Comparison of ENCODE assay signal across 8 cellular contexts in the genomic region with DNA sequence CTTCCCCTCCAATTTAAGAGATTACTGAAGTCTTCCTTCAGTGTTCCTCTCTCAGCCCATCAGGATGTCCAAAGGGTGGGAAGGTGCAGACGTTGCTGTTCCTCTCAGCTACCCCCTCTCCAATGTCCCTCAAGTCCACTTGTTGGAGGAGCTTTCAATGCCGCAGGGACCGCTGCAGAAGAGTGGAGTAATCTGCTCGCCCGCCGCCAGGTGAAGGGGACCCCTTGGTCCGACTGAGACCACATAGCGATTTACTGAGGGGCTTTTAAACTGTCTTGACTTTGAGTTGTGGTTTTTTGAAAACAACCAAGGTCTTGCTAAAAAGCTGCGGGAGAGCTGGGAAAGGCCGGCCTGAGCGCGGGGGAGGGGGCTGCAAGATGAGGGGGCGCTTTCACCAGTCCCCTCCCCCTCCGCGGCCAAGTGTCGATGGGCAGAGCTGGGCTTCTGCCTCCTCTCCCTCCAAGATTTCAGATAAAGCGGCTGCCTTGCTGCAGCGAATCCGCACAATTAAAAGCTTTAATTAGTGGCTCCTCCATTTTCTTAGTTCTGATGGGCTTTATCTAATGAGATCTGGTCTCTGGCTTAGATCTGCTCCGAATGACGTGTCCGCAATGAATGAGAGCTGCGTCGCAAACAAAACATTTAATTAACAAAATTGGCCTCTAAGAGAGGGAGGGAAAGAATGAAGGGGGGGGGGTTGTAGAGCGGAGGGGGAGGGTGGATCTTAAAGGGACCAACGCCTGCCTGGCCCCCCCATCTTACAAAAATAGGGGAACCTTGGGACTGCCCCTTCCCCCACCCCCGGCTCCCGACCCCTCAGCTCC. TPM values are rescaled to one million over a fixed set of nuclear protein-coding genes. Genes with fewer than 3 reads are reported as not detected.
DNase-seq lines count a peak whose midpoint lies in the region; TF ChIP-seq lines count a peak whose summit lies in the region.

No MANE protein-coding gene starts in this region.

- H3K9me2 ChIP-seq in neural cell (ENCODE audit: insufficient read depth, low read length): no peaks in the 10 kb centered on the region

- H2AFZ ChIP-seq in neural cell (ENCODE audit: low read depth, low read length): no peak overlapping the region

- no peak for DNase-seq in activated CD4-positive, alpha-beta T cell treated with anti-CD3 and anti-CD28 coated beads, Interleukin-2, amount 10 ng/mL, durations not matched to agents 7 days and 5 days
- no peak for DNase-seq in activated CD4-positive, alpha-beta T cell treated with anti-CD3 and anti-CD28 coated beads, Interleukin-2, amount 50 U/mL, for 1 hour
- no peak for DNase-seq in fibroblast of pulmonary artery (ENCODE audit: low read depth)
- DNase-seq in NCI-H1048 (lab: John Stamatoyannopoulos, UW): no peak
- no peak for DNase-seq in NCI-H2107 treated with DMSO at 0.1 percent for 48 hours (lab: John Stamatoyannopoulos, UW; ENCODE audit: unreplicated experiment)

- no peak for TF ChIP-seq CTCF in WI38 (IDR thresholded peaks at IDR 0.05; ENCODE audit: low read depth, low read length)
- peak; percentile 17 for TF ChIP-seq CTCF in fibroblast of pulmonary artery (IDR thresholded peaks at IDR 0.05; ENCODE audit: low read length, missing control alignments)
- no peak for TF ChIP-seq CTCF in neural cell (IDR thresholded peaks at IDR 0.05; ENCODE audit: poor library complexity, severe bottlenecking)

- no peak for TF ChIP-seq EP300 in neural cell (conservative IDR thresholded peaks at IDR 0.05; ENCODE audit: poor library complexity, severe bottlenecking)

- H3K4me3 Mint-ChIP-seq in activated CD4-positive, alpha-beta T cell treated with anti-CD3 and anti-CD28 coated beads, Interleukin-2, amount 10 ng/mL, durations not matched to agents 7 days and 5 days: peak overlapping the region; percentile 74

- H3K27ac Mint-ChIP-seq in activated CD4-positive, alpha-beta T cell treated with anti-CD3 and anti-CD28 coated beads, Interleukin-2, amount 10 ng/mL, durations not matched to agents 7 days and 5 days: peak overlapping the region; percentile 92

- peaks cover 43% of the 10 kb centered on the region for H3K36me3 ChIP-seq in HUES64 (ENCODE audit: insufficient read depth, low read length)
- H3K36me3 ChIP-seq in neural cell (ENCODE audit: insufficient read depth, low read length): peaks cover 7% of the 10 kb centered on the region

- peaks cover 68% of the 10 kb centered on the region for H3K4me1 Mint-ChIP-seq in activated CD4-positive, alpha-beta T cell treated with anti-CD3 and anti-CD28 coated beads, Interleukin-2, amount 10 ng/mL, durations not matched to agents 7 days and 5 days

- peaks cover 41% of the 10 kb centered on the region for H3K36me3 Mint-ChIP-seq in activated CD4-positive, alpha-beta T cell treated with anti-CD3 and anti-CD28 coated beads, Interleukin-2, amount 10 ng/mL, durations not matched to agents 7 days and 5 days (ENCODE audit: low read depth)

- CTCF ChIA-PET in activated CD4-positive, alpha-beta T cell treated with anti-CD3 and anti-CD28 coated beads, Interleukin-2, amount 10 ng/mL, durations not matched to agents 7 days and 5 days (lab: Charles Lee): no interaction called here

- peaks cover 6% of the 10 kb centered on the region for H3F3A ChIP-seq in neural cell (ENCODE audit: insufficient read depth, low read length, poor library complexity, severe bottlenecking)

- POLR2A ChIA-PET in activated CD4-positive, alpha-beta T cell treated with anti-CD3 and anti-CD28 coated beads, Interleukin-2, amount 10 ng/mL, durations not matched to agents 7 days and 5 days (lab: Charles Lee): no interaction called here

- H3K27me3 ChIP-seq in HUES64 (ENCODE audit: insufficient read depth, low read length): no peaks in the 10 kb centered on the region
- H3K27me3 ChIP-seq in neural cell (ENCODE audit: insufficient read depth, low read depth, low read length): peaks cover 14% of the 10 kb centered on the region

- peak overlapping the region; percentile 86 for H3K4me3 ChIP-seq in HUES64 (ENCODE audit: low read length)
- H3K4me3 ChIP-seq in WI38 (ENCODE audit: low read depth, low read length): peak overlapping the region; percentile 88
- H3K4me3 ChIP-seq in fibroblast of pulmonary artery (replicated peaks; ENCODE audit: low read depth, low read length): peak overlapping the region; percentile 78
- H3K4me3 ChIP-seq in neural cell (ENCODE audit: low read length): peak overlapping the region; percentile 78

- H4K20me1 ChIP-seq in neural cell (ENCODE audit: insufficient read depth): no peaks in the 10 kb centered on the region

- H3K27me3 Mint-ChIP-seq in activated CD4-positive, alpha-beta T cell treated with anti-CD3 and anti-CD28 coated beads, Interleukin-2, amount 10 ng/mL, durations not matched to agents 7 days and 5 days: peaks cover 26% of the 10 kb centered on the region

- H3K9ac ChIP-seq in HUES64 (ENCODE audit: low read depth, low read length) (peak overlapping the region; percentile 84), neural cell (ENCODE audit: low read length) (peak overlapping the region; percentile 54)

- H3K4me2 ChIP-seq in neural cell (ENCODE audit: low read length): peak overlapping the region; percentile 86

- WGBS in HUES64: 2% methylated on average over 23 of the region's 28 CpGs

- TF ChIP-seq RAD21 in neural cell (conservative IDR thresholded peaks at IDR 0.05): no peak

- peaks cover 55% of the 10 kb centered on the region for H3K4me1 ChIP-seq in HUES64 (ENCODE audit: insufficient read depth, low read length)

- peak overlapping the region; percentile 83 for H3K27ac ChIP-seq in HUES64 (ENCODE audit: low read depth, low read length)
- no peak overlapping the region for H3K27ac ChIP-seq in neural cell (ENCODE audit: low read length)

- H3K9me3 ChIP-seq in HUES64 (ENCODE audit: insufficient read depth, low read depth, low read length) (no peaks in the 10 kb centered on the region), neural cell (ENCODE audit: low read length) (no peaks in the 10 kb centered on the region)

- no peaks in the 10 kb centered on the region for H3K9me3 Mint-ChIP-seq in activated CD4-positive, alpha-beta T cell treated with anti-CD3 and anti-CD28 coated beads, Interleukin-2, amount 10 ng/mL, durations not matched to agents 7 days and 5 days

- H3K79me2 ChIP-seq in neural cell (replicated peaks; ENCODE audit: insufficient read depth, low read length): peaks cover 90% of the 10 kb centered on the region

TF ChIP-seq in neural cell, 6 proteins besides CTCF, POLR2A, EP300 and RAD21:
- TF ChIP-seq REST (IDR thresholded peaks at IDR 0.05; ENCODE audit: borderline replicate concordance) (no peak), EZH2 (IDR thresholded peaks at IDR 0.05; ENCODE audit: borderline replicate concordance, insufficient read depth, low read length, poor library complexity, severe bottlenecking) (no peak), SMC3 (conservative IDR thresholded peaks at IDR 0.05; ENCODE audit: poor library complexity) (no peak), MXI1 (conservative IDR thresholded peaks at IDR 0.05; ENCODE audit: poor library complexity, severe bottlenecking) (no peak), POLR2AphosphoS5 (IDR thresholded peaks at IDR 0.05) (no peak), TAF1 (IDR thresholded peaks at IDR 0.05; ENCODE audit: low read depth) (no peak)

RNA-seq across cellular contexts. Expression of gene LMO4, which starts 5.9 kb away (rescaled TPM):
- total RNA-seq in activated CD4-positive, alpha-beta T cell treated with anti-CD3 and anti-CD28 coated beads, Interleukin-2, amount 10 ng/mL, durations not matched to agents 7 days and 5 days: 10 to 100 TPM; 22.9 to 27.2 TPM
- 67.6 TPM for polyA plus RNA-seq in HUES64 (2013, experiment 1 of 2)
- polyA plus RNA-seq in HUES64 (2013, experiment 2 of 2): 74.0 TPM
- polyA plus RNA-seq in neural cell: 147 and 153 TPM in 2 replicates
- 79.6 and 92.8 TPM in 2 replicates for polyA minus RNA-seq in neural cell
